Comparison of ENCODE assay signal across 8 cellular contexts in genomic region chr1:210373878-210374599, GRCh38. TPM values are rescaled to one million over a fixed set of nuclear protein-coding genes. Genes with fewer than 3 reads are reported as not detected.
DNase-seq lines count a peak whose midpoint lies in the region; ATAC-seq, FAIRE-seq and TF ChIP-seq lines count a peak whose summit lies in the region.

No MANE protein-coding gene starts in this region.

- no peak overlapping the region for H3K4me2 ChIP-seq in mesenchymal stem cell (ENCODE audit: low read length, poor library complexity, severe bottlenecking)

- no peak overlapping the region for H2BK12ac ChIP-seq in mesenchymal stem cell (ENCODE audit: low read length in 2 of 2)

- DNase-seq in GM13976 (ENCODE audit: low spot score): peak; percentile 74
- DNase-seq in NCI-H1436 (lab: John Stamatoyannopoulos, UW): peak; percentile 49
- peak; percentile 75 for DNase-seq in colonic mucosa
- peak; percentile 99 for DNase-seq in mesenchymal stem cell
- DNase-seq in stimulated activated effector memory CD8-positive, alpha-beta T cell treated with anti-CD3 and anti-CD28 coated beads, Interleukin-12 subunit alpha, Interleukin-12 subunit beta, amount 100 ng/mL, for 72 hours (ENCODE audit: low spot score in 2 of 2): peak; percentile 56 to 85

- TF ChIP-seq CTCF in GM13976 (IDR thresholded peaks at IDR 0.05; ENCODE audit: borderline replicate concordance, control extremely low read depth, extremely low read depth, insufficient read depth, missing control alignments): peak; percentile 42
- peak; percentile 93 for TF ChIP-seq CTCF in WI38 (IDR thresholded peaks at IDR 0.05; ENCODE audit: low read depth, low read length)
- peak; percentile 66 for TF ChIP-seq CTCF in colonic mucosa (IDR thresholded peaks at IDR 0.05)

- H3K4ac ChIP-seq in mesenchymal stem cell (ENCODE audit: low read depth in 1 of 2, low read length in 2 of 2): no peak overlapping the region

- H3K9ac ChIP-seq in colonic mucosa (ENCODE audit: low read depth in 2 of 2, low read length in 2 of 2) (no peak overlapping the region), mesenchymal stem cell (ENCODE audit: low read length) (peak overlapping the region; percentile 86)

- no peak overlapping the region for H2BK120ac ChIP-seq in mesenchymal stem cell (ENCODE audit: low read depth, low read length)

- peak; percentile 67 for ATAC-seq in HG02678 (IDR thresholded peaks at IDR 0.05; ENCODE audit: unreplicated experiment)
- ATAC-seq in stimulated activated effector memory CD8-positive, alpha-beta T cell treated with anti-CD3 and anti-CD28 coated beads, Interleukin-12 subunit alpha, Interleukin-12 subunit beta, amount 100 ng/mL, for 72 hours: peak; percentile 80

- H3K9me3 ChIP-seq in colonic mucosa: no peaks in the 10 kb centered on the region
- no peaks in the 10 kb centered on the region for H3K9me3 ChIP-seq in mesenchymal stem cell (ENCODE audit: control insufficient read depth, low read length)

- 2% methylated on average over 7 of the region's 9 CpGs for WGBS in mesenchymal stem cell

- no peak overlapping the region for H3K18ac ChIP-seq in mesenchymal stem cell (ENCODE audit: low read depth in 1 of 2, low read length in 2 of 2)

- H3K27me3 ChIP-seq in colonic mucosa (no peaks in the 10 kb centered on the region), mesenchymal stem cell (ENCODE audit: control insufficient read depth in 1 of 2, insufficient read depth in 1 of 2, low read length in 2 of 2) (no peaks in the 10 kb centered on the region)

- H3K27ac Mint-ChIP-seq in stimulated activated effector memory CD8-positive, alpha-beta T cell treated with anti-CD3 and anti-CD28 coated beads, Interleukin-12 subunit alpha, Interleukin-12 subunit beta, amount 100 ng/mL, for 72 hours: peak overlapping the region; percentile 95

- H3K4me3 ChIP-seq in WI38 (ENCODE audit: low read depth, low read length): no peak overlapping the region
- H3K4me3 ChIP-seq in colonic mucosa: no peak overlapping the region
- peak overlapping the region in 1 of 2 experiments; percentile 28 for H3K4me3 ChIP-seq in mesenchymal stem cell (ENCODE audit: insufficient read depth in 1 of 2, low read depth in 1 of 2, low read length in 2 of 2)

- H3K4me1 ChIP-seq in colonic mucosa (no peaks in the 10 kb centered on the region), mesenchymal stem cell (ENCODE audit: control insufficient read depth, insufficient read depth, low read depth, low read length) (peaks cover 10% of the 10 kb centered on the region)

- H3K4me3 Mint-ChIP-seq in stimulated activated effector memory CD8-positive, alpha-beta T cell treated with anti-CD3 and anti-CD28 coated beads, Interleukin-12 subunit alpha, Interleukin-12 subunit beta, amount 100 ng/mL, for 72 hours: peak overlapping the region; percentile 10

- no peak overlapping the region for H2AFZ ChIP-seq in mesenchymal stem cell (ENCODE audit: low read depth, low read length)

- no peak overlapping the region for H3K14ac ChIP-seq in mesenchymal stem cell (ENCODE audit: low read length in 2 of 2)

- intact Hi-C loops in colonic mucosa (cut with DNase I): no loop called here

- peaks cover 17% of the 10 kb centered on the region for H3K36me3 Mint-ChIP-seq in stimulated activated effector memory CD8-positive, alpha-beta T cell treated with anti-CD3 and anti-CD28 coated beads, Interleukin-12 subunit alpha, Interleukin-12 subunit beta, amount 100 ng/mL, for 72 hours

- H4K8ac ChIP-seq in mesenchymal stem cell (ENCODE audit: low read length): no peak overlapping the region

- peaks cover 23% of the 10 kb centered on the region for H3K4me1 Mint-ChIP-seq in stimulated activated effector memory CD8-positive, alpha-beta T cell treated with anti-CD3 and anti-CD28 coated beads, Interleukin-12 subunit alpha, Interleukin-12 subunit beta, amount 100 ng/mL, for 72 hours

- H2BK5ac ChIP-seq in mesenchymal stem cell (ENCODE audit: low read depth, low read length, poor library complexity, severe bottlenecking): no peak overlapping the region

- in situ Hi-C loops in GM13976 (cut with MboI; ENCODE audit: low sequenced_read_pairs, unreplicated experiment): no loop called here

- no peak overlapping the region for H3K23ac ChIP-seq in mesenchymal stem cell (ENCODE audit: low read length in 2 of 2)

- H3K9me3 Mint-ChIP-seq in stimulated activated effector memory CD8-positive, alpha-beta T cell treated with anti-CD3 and anti-CD28 coated beads, Interleukin-12 subunit alpha, Interleukin-12 subunit beta, amount 100 ng/mL, for 72 hours: no peaks in the 10 kb centered on the region

- H2BK15ac ChIP-seq in mesenchymal stem cell (ENCODE audit: low read depth, poor library complexity, severe bottlenecking): no peak overlapping the region

- H3K27ac ChIP-seq in colonic mucosa (no peak overlapping the region), mesenchymal stem cell (ENCODE audit: low read length, poor library complexity, severe bottlenecking) (peak overlapping the region; percentile 72)

- FAIRE-seq in A204.1 (lab: Jason Lieb, UNC): peak; percentile 89

- H2AK5ac ChIP-seq in mesenchymal stem cell (ENCODE audit: low read length, severe bottlenecking): no peak overlapping the region

- peaks cover 1% of the 10 kb centered on the region for H3K79me1 ChIP-seq in mesenchymal stem cell (replicated peaks; ENCODE audit: low read length, poor library complexity, severe bottlenecking)

- no peaks in the 10 kb centered on the region for H3K36me3 ChIP-seq in colonic mucosa
- H3K36me3 ChIP-seq in mesenchymal stem cell (ENCODE audit: control insufficient read depth in 1 of 2, insufficient read depth in 2 of 2, low read depth in 1 of 2, low read length in 2 of 2): no peaks in the 10 kb centered on the region

- H4K91ac ChIP-seq in mesenchymal stem cell (ENCODE audit: low read length): no peak overlapping the region

RNA-seq across cellular contexts. Expression of gene HHAT, which starts 45.3 kb away (rescaled TPM):
- total RNA-seq in colonic mucosa: 1 to 10 TPM; 3.2 to 4.9 TPM
- polyA plus RNA-seq in mesenchymal stem cell (2013, experiment 1 of 2): 3.1 TPM
- 3.1 TPM for polyA plus RNA-seq in mesenchymal stem cell (2013, experiment 2 of 2)

Comparison
In these comparisons a context has a peak if more than half of its experiments do, and no peak if none do; other contexts are left out.
1. DNase-seq: peak in every context shown above with its lines; median percentile 99 in mesenchymal stem cell; 75 in colonic mucosa; 74 in GM13976; 70 in stimulated activated effector memory CD8-positive, alpha-beta T cell treated with anti-CD3 and anti-CD28 coated beads, Interleukin-12 subunit alpha, Interleukin-12 subunit beta, amount 100 ng/mL, for 72 hours; 49 in NCI-H1436.
2. CTCF ChIP-seq: peak in every context shown above with its lines; median percentile 93 in WI38; 66 in colonic mucosa; 42 in GM13976.